Comparison of ENCODE assay signal across 14 cellular contexts in genomic region chr6:36858407-36858981, GRCh38. TPM values are rescaled to one million over a fixed set of nuclear protein-coding genes. Genes with fewer than 3 reads are reported as not detected.
DNase-seq lines count a peak whose midpoint lies in the region; ATAC-seq and TF ChIP-seq lines count a peak whose summit lies in the region.
"Had no signal": no experiment of that assay in that cellular context is flagged by ENCODE, and none has a peak within 500 bp of the region (broad histone marks: within the 10 kb centered on the region; RNA-seq: fewer than 3 reads in every experiment).

No MANE protein-coding gene starts in this region.

- no peaks in the 10 kb centered on the region for H3K27me3 Mint-ChIP-seq in T-helper 17 cell
- H3K27me3 Mint-ChIP-seq in CD4-positive, alpha-beta T cell = no peaks in the 10 kb centered on the region

- H3K36me3 Mint-ChIP-seq in T-helper 17 cell (ENCODE audit: low read depth) = peaks cover 9% of the 10 kb centered on the region
- peaks cover 77% of the 10 kb centered on the region for H3K36me3 Mint-ChIP-seq in CD4-positive, alpha-beta T cell (ENCODE audit: low read depth)

- H3K27ac ChIP-seq in CD4-positive, alpha-beta T cell (ENCODE audit: low read depth, low read length) = no peak overlapping the region
- H3K27ac ChIP-seq: brain microvascular endothelial cell, gastrocnemius medialis had no signal

- peaks cover 20% of the 10 kb centered on the region for H3K4me1 Mint-ChIP-seq in T-helper 17 cell
- H3K4me1 Mint-ChIP-seq in CD4-positive, alpha-beta T cell (ENCODE audit: low read depth) = peaks cover 5% of the 10 kb centered on the region

- ATAC-seq in T-helper 17 cell = no peak
- peak; percentile 60 for ATAC-seq in Right ventricle myocardium superior (ENCODE audit: poor library complexity)
- peak; percentile 87 for ATAC-seq in omental fat pad (ENCODE audit: low FRiP score)
- ATAC-seq in CD4-positive, alpha-beta T cell (ENCODE audit: poor library complexity) = no peak
- ATAC-seq: gastrocnemius medialis, K562 had no signal

- H3K27ac Mint-ChIP-seq in T-helper 17 cell = peak overlapping the region; percentile 59
- H3K27ac Mint-ChIP-seq in CD4-positive, alpha-beta T cell = no peak overlapping the region

- H3K27me3 ChIP-seq in CD4-positive, alpha-beta T cell (ENCODE audit: control insufficient read depth, insufficient read depth, low read length) = no peaks in the 10 kb centered on the region
- H3K27me3 ChIP-seq: brain microvascular endothelial cell, gastrocnemius medialis had no signal

- H3K9me3 Mint-ChIP-seq in CD4-positive, alpha-beta T cell = no peaks in the 10 kb centered on the region

- DNase-seq in ELF-1 (ENCODE audit: low read depth, low spot score) (peak; percentile 58), T-helper 17 cell (no peak), Right ventricle myocardium superior (no peak), omental fat pad (ENCODE audit: low spot score) (no peak), NCI-H1092 (lab: John Stamatoyannopoulos, UW) (no peak), NCI-H748 treated with DMSO at 0.1 percent for 48 hours (lab: John Stamatoyannopoulos, UW) (no peak)
- DNase-seq in activated CD4-positive, CD25-positive, alpha-beta regulatory T cell treated with anti-CD3 and anti-CD28 coated beads, Interleukin-2, amount 50 U/mL, for 72 hours = no peak
- no peak for DNase-seq in CD4-positive, alpha-beta T cell
- DNase-seq: brain microvascular endothelial cell, gastrocnemius medialis, NCI-H510A had no signal

- no peaks in the 10 kb centered on the region for H3K9me3 ChIP-seq in T-helper 17 cell (ENCODE audit: control insufficient read depth, low read length, poor library complexity, severe bottlenecking)
- no peaks in the 10 kb centered on the region for H3K9me3 ChIP-seq in CD4-positive, alpha-beta T cell (ENCODE audit: control insufficient read depth, low read length)
- H3K9me3 ChIP-seq: gastrocnemius medialis had no signal

- no peak for TF ChIP-seq CTCF in omental fat pad (IDR thresholded peaks at IDR 0.05)
- TF ChIP-seq CTCF in CD4-positive, alpha-beta T cell (IDR thresholded peaks at IDR 0.05) = no peak

- POLR2A ChIA-PET in CD4-positive, alpha-beta T cell (lab: Charles Lee) = no interaction called here

- CTCF ChIA-PET in CD4-positive, alpha-beta T cell (lab: Charles Lee) = interaction anchor here (0.6 kb wide), 1 partner anchor 131 kb away, joined by 3 read pairs; no protein-coding TSS in a partner anchor

- H3K4me3 Mint-ChIP-seq in T-helper 17 cell = no peak overlapping the region
- H3K4me3 Mint-ChIP-seq in CD4-positive, alpha-beta T cell = no peak overlapping the region
- H3K4me3 Mint-ChIP-seq: CD14-positive monocyte had no signal

- intact Hi-C loops in Right ventricle myocardium superior (cut with DNase I) = loop anchor here (10.0 kb wide), 1 partner anchor 254 kb away; no protein-coding TSS in a partner anchor
- intact Hi-C loops in CD4-positive, alpha-beta T cell (cut with DNase I, micrococcal nuclease) = no loop called here

RNA-seq across cellular contexts. Expression of gene PPIL1, which starts 16.1 kb away (rescaled TPM):
- total RNA-seq in T-helper 17 cell (1 to 10 TPM; 3.8 to 4.5 TPM), Right ventricle myocardium superior (65.2 TPM), omental fat pad (10 to 100 TPM; 17.5 to 31.6 (median 20.9) TPM)
- 1 to 10 TPM; 1.8 to 2.2 TPM for total RNA-seq in CD4-positive, alpha-beta T cell

RNA-seq across cellular contexts. Expression of gene CPNE5, which starts 19.2 kb away (rescaled TPM):
- total RNA-seq in T-helper 17 cell = 10 to 100 TPM in 1 of 2 donors, 1 to 10 TPM in 1; 5.5 to 16.0 TPM
- total RNA-seq in Right ventricle myocardium superior = 10.0 TPM
- 10 to 100 TPM in 1 of 4 donors, 1 to 10 TPM in 2, under 1 TPM in 1; 0.47 to 20.3 (median 7.6) TPM for total RNA-seq in omental fat pad
- total RNA-seq in CD4-positive, alpha-beta T cell = under 1 TPM; 0.19 to 0.28 TPM
- total RNA-seq: smooth muscle cell had no signal

RNA-seq across cellular contexts. Expression of gene C6orf89, which starts 27.3 kb away (rescaled TPM):
- 10 to 100 TPM; 30.9 to 36.4 TPM for total RNA-seq in T-helper 17 cell
- total RNA-seq in Right ventricle myocardium superior = 73.2 TPM
- total RNA-seq in omental fat pad = 10 to 100 TPM; 40.2 to 53.0 (median 46.0) TPM
- total RNA-seq in CD4-positive, alpha-beta T cell = 10 to 100 TPM; 23.7 to 24.0 TPM

Comparison
In these comparisons a context has a peak if more than half of its experiments do, and no peak if none do; other contexts are left out.
1. ATAC-seq: peak in Right ventricle myocardium superior (single experiment) and omental fat pad (single experiment); none in T-helper 17 cell (single experiment) and CD4-positive, alpha-beta T cell (single experiment).